In genomic region chr4:169620846-169621228, GRCh38 we compare ENCODE assay signal across 8 cellular contexts. TPM values are rescaled to one million over a fixed set of nuclear protein-coding genes. Genes with fewer than 3 reads are reported as not detected.
A peak's percentile ranks its signal among the peaks of the same experiment; 100 is the strongest.
DNase-seq lines count a peak whose midpoint lies in the region; ATAC-seq and TF ChIP-seq lines count a peak whose summit lies in the region.

No MANE protein-coding gene starts in this region.

- no peak for ATAC-seq in GM21381 (IDR thresholded peaks at IDR 0.05; ENCODE audit: unreplicated experiment)
- ATAC-seq in HG03342 (IDR thresholded peaks at IDR 0.05; ENCODE audit: unreplicated experiment): no peak

- peak overlapping the region; percentile 100 for H3K4me3 Mint-ChIP-seq in activated CD4-positive, alpha-beta T cell treated with anti-CD3 and anti-CD28 coated beads, Interleukin-2, amount 10 ng/mL, durations not matched to agents 24 days and 14 days

- H3K36me3 Mint-ChIP-seq in activated CD4-positive, alpha-beta T cell treated with anti-CD3 and anti-CD28 coated beads, Interleukin-2, amount 10 ng/mL, durations not matched to agents 24 days and 14 days (ENCODE audit: low read depth): peaks cover 3% of the 10 kb centered on the region

- H3K9me3 ChIP-seq in SU-DHL-6 (ENCODE audit: insufficient read depth, low read length) (no peaks in the 10 kb centered on the region), mononuclear cell (ENCODE audit: low read depth, low read length) (no peaks in the 10 kb centered on the region)

- H3K4me2 ChIP-seq in SU-DHL-6 (ENCODE audit: low read depth, low read length, poor library complexity, severe bottlenecking): peak overlapping the region; percentile 100

- DNase-seq in activated CD4-positive, alpha-beta T cell treated with anti-CD3 and anti-CD28 coated beads, Interleukin-2, amount 10 ng/mL, durations not matched to agents 24 days and 14 days: peak; percentile 78
- DNase-seq in activated CD4-positive, alpha-beta T cell treated with anti-CD3 and anti-CD28 coated beads for 1 hour: no peak
- DNase-seq in effector CD4-positive, alpha-beta T cell: peak; percentile 15
- DNase-seq in GM10248 (ENCODE audit: extremely low spot score): no peak

- H3K36me3 ChIP-seq in SU-DHL-6 (ENCODE audit: low read length): 0 out of 2 replicates have a peak, but pooled peaks cover 6% of the 10 kb centered on the region

- intact Hi-C loops in activated CD4-positive, alpha-beta T cell treated with anti-CD3 and anti-CD28 coated beads, Interleukin-2, amount 10 ng/mL, durations not matched to agents 24 days and 14 days (cut with micrococcal nuclease): loop anchor here (1.0 kb wide), 1 partner anchor 9 kb away; the partner anchor contains the start of gene NEK1

- CTCF ChIA-PET in GM10248 (lab: Yijun Ruan, JAX): interaction anchor here (1.4 to 2.2 kb wide), 4 partner anchors 13 to 183 kb away, joined by 3 to 9 read pairs (median 4); no protein-coding TSS in a partner anchor

- H3K4me3 ChIP-seq in SU-DHL-6 (ENCODE audit: insufficient read depth, low read length, poor library complexity, severe bottlenecking): peak overlapping the region; percentile 95
- peak overlapping the region; percentile 84 for H3K4me3 ChIP-seq in mononuclear cell (ENCODE audit: low read length)

- POLR2A ChIA-PET in GM10248 (lab: Yijun Ruan, JAX): no interaction called here

- no peaks in the 10 kb centered on the region for H3K27me3 Mint-ChIP-seq in activated CD4-positive, alpha-beta T cell treated with anti-CD3 and anti-CD28 coated beads, Interleukin-2, amount 10 ng/mL, durations not matched to agents 24 days and 14 days

- H3K9ac ChIP-seq in SU-DHL-6 (ENCODE audit: low read length): peak overlapping the region; percentile 81

- peaks cover 55% of the 10 kb centered on the region for H3K79me2 ChIP-seq in SU-DHL-6 (ENCODE audit: insufficient read depth, low read length)

- H3K27ac Mint-ChIP-seq in activated CD4-positive, alpha-beta T cell treated with anti-CD3 and anti-CD28 coated beads, Interleukin-2, amount 10 ng/mL, durations not matched to agents 24 days and 14 days: peak overlapping the region; percentile 99

- H3K9me2 ChIP-seq in SU-DHL-6 (replicated peaks; ENCODE audit: insufficient read depth, low read length): no peaks in the 10 kb centered on the region

- no peaks in the 10 kb centered on the region for H4K20me1 ChIP-seq in SU-DHL-6 (ENCODE audit: low read depth, low read length)

- H3K4me1 ChIP-seq in mononuclear cell (ENCODE audit: insufficient read depth, low read length): peaks cover 39% of the 10 kb centered on the region

- H2AFZ ChIP-seq in SU-DHL-6 (ENCODE audit: low read depth, low read length, severe bottlenecking): peak overlapping the region; percentile 52

- peaks cover 47% of the 10 kb centered on the region for H3K4me1 Mint-ChIP-seq in activated CD4-positive, alpha-beta T cell treated with anti-CD3 and anti-CD28 coated beads, Interleukin-2, amount 10 ng/mL, durations not matched to agents 24 days and 14 days

- H3K27me3 ChIP-seq in SU-DHL-6 (ENCODE audit: low read length): no peaks in the 10 kb centered on the region
- no peaks in the 10 kb centered on the region for H3K27me3 ChIP-seq in mononuclear cell (ENCODE audit: insufficient read depth, low read length)

- H3K9me3 Mint-ChIP-seq in activated CD4-positive, alpha-beta T cell treated with anti-CD3 and anti-CD28 coated beads, Interleukin-2, amount 10 ng/mL, durations not matched to agents 24 days and 14 days: no peaks in the 10 kb centered on the region

- peaks cover 23% of the 10 kb centered on the region for H3F3A ChIP-seq in SU-DHL-6 (ENCODE audit: insufficient read depth)

- TF ChIP-seq CTCF in SU-DHL-6 (IDR thresholded peaks at IDR 0.05; ENCODE audit: insufficient read depth, low read length, poor library complexity, severe bottlenecking) (no peak), GM10248 (IDR thresholded peaks at IDR 0.05; ENCODE audit: control extremely low read depth, extremely low read depth, low read depth, missing control alignments) (no peak)

- peak overlapping the region; percentile 77 for H3K27ac ChIP-seq in SU-DHL-6 (ENCODE audit: low read depth, low read length)

RNA-seq across cellular contexts. Expression of gene CLCN3, which starts 0.5 kb away (rescaled TPM):
- total RNA-seq in activated CD4-positive, alpha-beta T cell treated with anti-CD3 and anti-CD28 coated beads, Interleukin-2, amount 10 ng/mL, durations not matched to agents 24 days and 14 days: 26.6 and 28.1 TPM in 2 replicates
- 12.8 TPM for total RNA-seq in mononuclear cell

RNA-seq across cellular contexts. Expression of gene NEK1, which starts 8.5 kb away (rescaled TPM):
- total RNA-seq in activated CD4-positive, alpha-beta T cell treated with anti-CD3 and anti-CD28 coated beads, Interleukin-2, amount 10 ng/mL, durations not matched to agents 24 days and 14 days: 8.6 and 11.1 TPM in 2 replicates
- total RNA-seq in mononuclear cell: 6.0 TPM

Comparison
In these comparisons a context has a peak if more than half of its experiments do, and no peak if none do; other contexts are left out.
1. DNase-seq: peak in activated CD4-positive, alpha-beta T cell treated with anti-CD3 and anti-CD28 coated beads, Interleukin-2, amount 10 ng/mL, durations not matched to agents 24 days and 14 days (single experiment) and effector CD4-positive, alpha-beta T cell (single experiment); none in activated CD4-positive, alpha-beta T cell treated with anti-CD3 and anti-CD28 coated beads for 1 hour (single experiment) and GM10248 (single experiment).